Comparison of ENCODE assay signal across 8 cellular contexts in the genomic region with DNA sequence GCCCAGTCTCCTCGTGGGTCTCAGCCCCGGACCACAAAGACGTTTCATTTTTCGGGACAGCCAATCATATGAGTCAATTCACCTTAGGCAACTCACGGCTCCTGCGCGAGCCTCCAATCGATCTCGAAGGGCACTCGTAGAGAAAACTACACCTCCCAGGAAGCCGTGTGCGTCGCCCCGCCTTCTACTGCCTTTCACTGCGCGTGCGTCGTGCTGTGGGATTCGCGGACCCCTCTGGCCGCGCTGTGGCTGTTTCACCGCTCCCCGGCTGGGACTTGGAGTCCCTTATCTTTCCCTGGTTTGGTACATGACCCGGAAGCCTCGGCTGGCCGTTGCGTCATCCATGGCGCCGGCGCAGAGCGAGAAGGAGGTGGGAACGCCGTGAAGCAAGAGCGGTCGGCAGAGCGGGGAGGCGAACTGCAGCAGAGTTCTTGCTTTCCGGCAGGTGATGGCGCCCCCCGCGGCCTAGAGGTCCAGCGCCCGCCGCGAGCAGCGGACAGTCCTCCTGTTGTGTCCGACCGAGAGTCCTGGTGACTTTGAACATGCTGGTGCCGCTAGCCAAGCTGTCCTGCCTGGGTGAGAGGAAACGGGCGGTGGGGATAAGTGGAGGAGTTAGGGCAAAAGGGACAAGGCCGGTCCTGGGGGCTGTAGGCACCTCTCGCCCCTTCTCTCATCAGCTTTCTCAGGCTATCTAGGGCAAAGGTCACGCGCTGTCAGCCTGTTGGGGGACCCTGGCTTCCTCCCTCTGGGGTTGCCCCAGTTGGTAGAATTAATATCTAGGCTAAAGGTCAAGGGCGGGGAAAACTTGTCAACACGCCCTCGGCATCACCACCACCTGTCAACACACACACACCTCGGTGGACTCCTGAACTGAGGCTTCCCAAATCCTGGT. TPM values are rescaled to one million over a fixed set of nuclear protein-coding genes. Genes with fewer than 3 reads are reported as not detected.
A peak's percentile ranks its signal among the peaks of the same experiment; 100 is the strongest.
DNase-seq lines count a peak whose midpoint lies in the region; ATAC-seq, FAIRE-seq and TF ChIP-seq lines count a peak whose summit lies in the region.

Gene ETFDH, plus strand, starts transcription at position 382 of the 892 bp plus-strand sequence. Its CDS starts 161 bp downstream, at position 543.

- H3K9ac ChIP-seq in astrocyte (ENCODE audit: low read length), result peak within 1 kb of the TSS; percentile 89

- H3K9me3 Mint-ChIP-seq in astrocyte (ENCODE audit: unreplicated experiment), result no peaks in the 10 kb centered on the region

- under 1% methylated on average over 60 of the region's 60 CpGs for WGBS in right cardiac atrium

- H3K27ac ChIP-seq in astrocyte (ENCODE audit: low read depth, low read length) (peak within 1 kb of the TSS; percentile 94), right cardiac atrium (ENCODE audit: low read length) (peak within 1 kb of the TSS; percentile 99), uterus (peak within 1 kb of the TSS; percentile 94 to 98)

- peak; percentile 49 for FAIRE-seq in astrocyte (lab: Jason Lieb, UNC)

- ATAC-seq in GM18505 (IDR thresholded peaks at IDR 0.05; ENCODE audit: unreplicated experiment), result peak; percentile 84
- peak; percentile 84 for ATAC-seq in HG02973 (IDR thresholded peaks at IDR 0.05; ENCODE audit: unreplicated experiment)
- peak; percentile 96 to 98 for ATAC-seq in right cardiac atrium

- H3K4me3 ChIP-seq in astrocyte (ENCODE audit: insufficient read depth, low read depth, low read length), result peak within 1 kb of the TSS; percentile 75
- peak within 1 kb of the TSS; percentile 85 for H3K4me3 ChIP-seq in right cardiac atrium (ENCODE audit: low read length)
- H3K4me3 ChIP-seq in uterus, result peak within 1 kb of the TSS; percentile 75 to 94

- peak; percentile 98 to 99 for DNase-seq in NCI-H1930 (lab: John Stamatoyannopoulos, UW)
- DNase-seq in T-helper 22 cell (ENCODE audit: low read depth), result peak; percentile 98
- DNase-seq in astrocyte (ENCODE audit: low read depth), result peak; percentile 98
- DNase-seq in right cardiac atrium, result peak; percentile 100
- DNase-seq in pulmonary artery endothelial cell (ENCODE audit: low read depth, low spot score), result peak; percentile 97
- DNase-seq in uterus, result peak; percentile 99

- peaks cover 50% of the 10 kb centered on the region for H3K79me2 ChIP-seq in astrocyte (ENCODE audit: insufficient read depth, low read length)

- no peaks in the 10 kb centered on the region for H3K27me3 Mint-ChIP-seq in astrocyte (ENCODE audit: low read depth, unreplicated experiment)

- H3K4me3 Mint-ChIP-seq in astrocyte (ENCODE audit: unreplicated experiment), result peak within 1 kb of the TSS; percentile 98

- H2AFZ ChIP-seq in astrocyte (ENCODE audit: low read depth, low read length), result peak within 1 kb of the TSS; percentile 84

- no peaks in the 10 kb centered on the region for H3K36me3 Mint-ChIP-seq in astrocyte (ENCODE audit: low read depth, unreplicated experiment)

- TF ChIP-seq POLR2A in GM18505 (IDR thresholded peaks at IDR 0.05; ENCODE audit: borderline replicate concordance, extremely low read depth, insufficient read depth, insufficient read length) (peak; percentile 54), uterus (IDR thresholded peaks at IDR 0.05) (peak; percentile 90 to 93)

- H3K27ac Mint-ChIP-seq in astrocyte (ENCODE audit: unreplicated experiment), result peak within 1 kb of the TSS; percentile 94

- TF ChIP-seq CTCF in astrocyte (IDR thresholded peaks at IDR 0.05; ENCODE audit: insufficient read depth, low read depth, low read length) (peak; percentile 35), uterus (IDR thresholded peaks at IDR 0.05) (peak; percentile 64 to 84 (median 70))

- H3K4me1 ChIP-seq in astrocyte (ENCODE audit: insufficient read depth, low read length) (peaks cover 7% of the 10 kb centered on the region), right cardiac atrium (ENCODE audit: control insufficient read depth, insufficient read depth, low read length) (peaks cover 7% of the 10 kb centered on the region), uterus (peaks cover 0 to 4% of the 10 kb centered on the region in 2 donors)

- no peaks in the 10 kb centered on the region for H3K27me3 ChIP-seq in astrocyte (ENCODE audit: insufficient read depth, low read length)
- no peaks in the 10 kb centered on the region for H3K27me3 ChIP-seq in right cardiac atrium (ENCODE audit: control insufficient read depth, insufficient read depth)
- no peaks in the 10 kb centered on the region for H3K27me3 ChIP-seq in uterus

- H3K9me3 ChIP-seq in astrocyte (ENCODE audit: insufficient read depth, low read depth, low read length) (no peaks in the 10 kb centered on the region), right cardiac atrium (ENCODE audit: control insufficient read depth, low read length) (no peaks in the 10 kb centered on the region), uterus (no peaks in the 10 kb centered on the region)

- intact Hi-C loops in right cardiac atrium (cut with DNase I) (no loop called here), uterus (cut with DNase I; ENCODE audit: low total_unique reads) (no loop called here)

- no peaks in the 10 kb centered on the region for H4K20me1 ChIP-seq in astrocyte (ENCODE audit: insufficient read depth, low read length)

- H3K4me2 ChIP-seq in astrocyte (ENCODE audit: low read length), result peak within 1 kb of the TSS; percentile 92

- peaks cover 8% of the 10 kb centered on the region for H3K4me1 Mint-ChIP-seq in astrocyte (ENCODE audit: low read depth, unreplicated experiment)

- H3K36me3 ChIP-seq in astrocyte (ENCODE audit: insufficient read depth, low read length), result no peaks in the 10 kb centered on the region
- no peaks in the 10 kb centered on the region for H3K36me3 ChIP-seq in uterus

RNA-seq across cellular contexts. Expression of gene ETFDH, which starts in this region (rescaled TPM):
- 15.1 and 17.0 TPM in 2 replicates for total RNA-seq in astrocyte
- 100 to 1,000 TPM; 119 to 152 (median 146) TPM for total RNA-seq in right cardiac atrium
- 204 TPM for polyA plus RNA-seq in right cardiac atrium
- 15.9 and 20.3 TPM in 2 replicates for total RNA-seq in pulmonary artery endothelial cell
- 10 to 100 TPM; 15.6 to 46.8 (median 27.6) TPM for total RNA-seq in uterus

Comparison
In these comparisons a context has a peak if more than half of its experiments do, and no peak if none do; other contexts are left out.
1. Peak in every context shown above with its lines: DNase-seq, ATAC-seq, H3K4me3 ChIP-seq and H3K27ac ChIP-seq.